ENCODE assay signal across 8 cellular contexts in the genomic region with DNA sequence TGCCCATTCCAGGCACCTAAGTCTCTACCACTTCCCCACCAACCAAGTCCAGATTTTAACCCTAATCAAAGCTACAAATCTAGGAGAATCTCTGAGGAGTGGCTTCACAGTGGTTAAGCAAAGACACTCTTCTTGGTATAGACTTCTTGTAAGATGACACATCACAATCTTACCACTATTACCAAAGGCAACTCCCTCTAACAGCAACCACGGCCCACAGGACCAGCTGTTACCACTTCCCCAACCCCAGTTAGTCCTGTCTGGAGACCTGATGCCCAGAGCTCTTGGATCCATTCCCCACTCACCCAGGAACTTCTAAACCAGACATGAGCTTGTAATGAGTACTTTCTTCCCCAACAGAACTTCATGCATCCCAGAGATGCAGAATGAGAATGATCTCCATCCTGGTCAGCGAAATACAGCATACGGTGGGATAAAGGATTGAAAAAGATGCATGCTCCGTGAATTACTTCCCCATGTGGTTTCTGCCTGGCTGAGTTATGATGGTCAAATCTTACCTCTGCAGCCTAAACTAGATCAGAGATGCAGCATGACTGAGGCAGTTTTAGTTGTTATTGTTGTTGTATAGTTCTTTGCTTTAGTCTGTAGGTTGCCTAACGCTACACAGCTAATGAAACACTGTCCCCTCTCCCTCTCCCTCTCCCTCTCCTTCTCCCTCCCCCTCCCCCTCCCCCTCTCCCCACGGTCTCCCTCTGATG.
A peak's percentile ranks its signal among the peaks of the same experiment; 100 is the strongest.
DNase-seq lines count a peak whose midpoint lies in the region; ATAC-seq and TF ChIP-seq lines count a peak whose summit lies in the region.

No MANE protein-coding gene starts in this region.

- no peak overlapping the region for H3K4me2 ChIP-seq in H9 (ENCODE audit: insufficient read depth, insufficient read length, low read length)

- H4K5ac ChIP-seq in H9 (ENCODE audit: insufficient read length, low read depth, low read length) = no peak overlapping the region

- H2AK5ac ChIP-seq in H9 (ENCODE audit: insufficient read length, low read length) = no peak overlapping the region

- peak overlapping the region; percentile 62 for H3K27ac Mint-ChIP-seq in chondrocyte (ENCODE audit: unreplicated experiment)
- no peak overlapping the region; a peak in 1 of 7 replicates for H3K27ac Mint-ChIP-seq in H9

- H3K79me1 ChIP-seq in H9 (ENCODE audit: insufficient read depth, low read depth, low read length, poor library complexity, severe bottlenecking) = no peaks in the 10 kb centered on the region

- no peak overlapping the region for H4K8ac ChIP-seq in H9 (replicated peaks; ENCODE audit: insufficient read length, low read depth, low read length)

- peak; percentile 72 for DNase-seq in Daoy (ENCODE audit: low read depth)
- peak; percentile 33 for DNase-seq in GM20000 (ENCODE audit: low spot score)
- DNase-seq in KG1 (lab: John Stamatoyannopoulos, UW) = peak; percentile 41
- no peak for DNase-seq in chondrocyte (ENCODE audit: low spot score)
- peak; percentile 32 for DNase-seq in stimulated activated naive CD8-positive, alpha-beta T cell treated with anti-CD3 and anti-CD28 coated beads, Interleukin-15, Interleukin-2, amounts not matched to agents 100 U/mL and 50 U/mL, for 24 hours
- DNase-seq in H9 = no peak
- no peak for DNase-seq in COLO668 (lab: John Stamatoyannopoulos, UW; ENCODE audit: unreplicated experiment)
- DNase-seq in nucleus accumbens (lab: John Stamatoyannopoulos, UW) = no peak

- H2AFZ ChIP-seq in H9 (ENCODE audit: low read length) = no peak overlapping the region

- H2BK20ac ChIP-seq in H9 (ENCODE audit: low read depth, low read length, poor library complexity, severe bottlenecking) = no peak overlapping the region

- H3K27ac ChIP-seq in H9 (ENCODE audit: insufficient read length, low read depth, low read length) = no peak overlapping the region

- H3K4me1 ChIP-seq in H9 (ENCODE audit: insufficient read depth, low read length) = peaks cover 12% of the 10 kb centered on the region

- no peak overlapping the region for H2BK12ac ChIP-seq in H9 (ENCODE audit: insufficient read length, low read depth, low read length)

- peaks cover 3% of the 10 kb centered on the region; the same call in 1 of the 2 replicates for H3K79me2 ChIP-seq in H9 (ENCODE audit: insufficient read depth, low read length)

- no peak overlapping the region for H3K4ac ChIP-seq in H9 (ENCODE audit: low read depth, low read length)

- H4K20me1 ChIP-seq in H9 (ENCODE audit: control insufficient read depth, insufficient read depth, insufficient read length) = no peaks in the 10 kb centered on the region

- H3K9me3 ChIP-seq in H9 (ENCODE audit: control insufficient read depth, low read depth, low read length) = no peaks in the 10 kb centered on the region

- H3K27me3 ChIP-seq in H9 (ENCODE audit: insufficient read depth, low read length) = no peaks in the 10 kb centered on the region

- no peak overlapping the region for H3K56ac ChIP-seq in H9 (ENCODE audit: insufficient read length, low read depth, low read length)

- no peak overlapping the region for H2BK120ac ChIP-seq in H9 (ENCODE audit: low read depth, low read length, poor library complexity, severe bottlenecking)

- no CpG with 5 or more reads among the region's 6 CpGs for WGBS in H9 (ENCODE audit: extremely low coverage, insufficient read length, low lambda C conversion rate)

- H3T11ph ChIP-seq in H9 (ENCODE audit: low read length) = no peak overlapping the region

- no peak overlapping the region for H2BK15ac ChIP-seq in H9 (ENCODE audit: low read depth, low read length)

- H3K4me3 Mint-ChIP-seq in chondrocyte (ENCODE audit: unreplicated experiment) (no peak overlapping the region), H9 (no peak overlapping the region)

- TF ChIP-seq CTCF in GM20000 (IDR thresholded peaks at IDR 0.05; ENCODE audit: extremely low read depth, missing control alignments) (no peak), chondrocyte (IDR thresholded peaks at IDR 0.05) (no peak), H9 (conservative IDR thresholded peaks at IDR 0.05) (no peak)

- H3K9ac ChIP-seq in H9 (ENCODE audit: extremely low read depth, insufficient read length, low read length) = no peak overlapping the region

- H3K23me2 ChIP-seq in H9 (ENCODE audit: insufficient read length, low read depth, low read length, poor library complexity, severe bottlenecking) = no peaks in the 10 kb centered on the region

- H3K36me3 Mint-ChIP-seq in chondrocyte (ENCODE audit: low read depth) = peaks cover 5% of the 10 kb centered on the region
- H3K36me3 Mint-ChIP-seq in H9 (ENCODE audit: insufficient read depth in 1 of 3, low read depth in 3 of 3) = peaks cover 24 to 37% (median 34%) of the 10 kb centered on the region in 3 experiments

- H4K91ac ChIP-seq in H9 (ENCODE audit: insufficient read length, low read depth, low read length) = no peak overlapping the region

- no peak overlapping the region for H3K23ac ChIP-seq in H9 (ENCODE audit: insufficient read length, low read depth, low read length)

- no peaks in the 10 kb centered on the region for H3K27me3 Mint-ChIP-seq in chondrocyte (ENCODE audit: low read depth)
- no peaks in the 10 kb centered on the region for H3K27me3 Mint-ChIP-seq in H9 (ENCODE audit: low read depth)

- H2BK5ac ChIP-seq in H9 (ENCODE audit: insufficient read length, low read length) = no peak overlapping the region

- H3K18ac ChIP-seq in H9 (ENCODE audit: insufficient read length, low read depth, low read length) = no peak overlapping the region

- H3K4me1 Mint-ChIP-seq in chondrocyte (ENCODE audit: low read depth) = peaks cover 48% of the 10 kb centered on the region
- H3K4me1 Mint-ChIP-seq in H9 = peaks cover 29 to 35% of the 10 kb centered on the region in 2 experiments

- H3K9me3 Mint-ChIP-seq in chondrocyte (ENCODE audit: low read depth) (no peaks in the 10 kb centered on the region), H9 (peaks cover 10% of the 10 kb centered on the region in 2 experiments; a peak in 4 of 5 replicates)

- ATAC-seq in stimulated activated naive CD8-positive, alpha-beta T cell treated with anti-CD3 and anti-CD28 coated beads, Interleukin-15, Interleukin-2, amounts not matched to agents 100 U/mL and 50 U/mL, for 24 hours = peak; percentile 29

- H3K14ac ChIP-seq in H9 (ENCODE audit: insufficient read depth, low read length) = no peak overlapping the region

Comparison
In these comparisons a context has a peak if more than half of its experiments do, and no peak if none do; other contexts are left out.
1. DNase-seq: peak in Daoy (single experiment), GM20000 (single experiment), KG1 (single experiment) and stimulated activated naive CD8-positive, alpha-beta T cell treated with anti-CD3 and anti-CD28 coated beads, Interleukin-15, Interleukin-2, amounts not matched to agents 100 U/mL and 50 U/mL, for 24 hours (single experiment); none in chondrocyte (single experiment), H9 (single experiment), COLO668 (single experiment) and nucleus accumbens (0 of 56).